Comparison of ENCODE assay signal across 15 cellular contexts in genomic region chr11:96144553-96144952, GRCh38.
"Had no signal": no experiment of that assay in that cellular context is flagged by ENCODE, and none has a peak within 500 bp of the region (broad histone marks: within the 10 kb centered on the region; RNA-seq: fewer than 3 reads in every experiment).

No MANE protein-coding gene starts in this region.

- H3K4me3 ChIP-seq: cardiac muscle cell, gastrocnemius medialis, left lung, sigmoid colon, tibial artery had no signal

- DNase-seq: activated CD4-positive, alpha-beta T cell treated with anti-CD3 and anti-CD28 coated beads for 48 hours; activated CD8-positive, alpha-beta T cell treated with anti-CD3 and anti-CD28 coated beads for 36 hours; activated effector memory CD4-positive, alpha-beta T cell treated with Interleukin-2 at 50 U/mL for 16 hours; activated naive CD4-positive, alpha-beta T cell treated with anti-CD3 and anti-CD28 coated beads, Interleukin-2, amount 50 U/mL, for 16 hours; activated T-cell treated with anti-CD3 and anti-CD28 coated beads, Interleukin-2, amount 50 U/mL, for 4 hours; erythroblast; gastrocnemius medialis; left lung; sigmoid colon; stimulated activated CD4-positive, alpha-beta T cell treated with anti-CD3 and anti-CD28 coated beads, Interleukin-2, amount 100 ng/mL, for 48 hours; T-helper 1 cell; tibial artery had no signal

- H3K27me3 Mint-ChIP-seq: activated CD8-positive, alpha-beta T cell treated with anti-CD3 and anti-CD28 coated beads for 36 hours; natural killer cell treated with Interleukin-12 subunit alpha and Interleukin-12 subunit beta and Interleukin-15 and Interleukin-18, amount 100 ng/mL, for 72 hours; stimulated activated memory B cell treated with anti-CD40 and anti-IgM and Interleukin-4, amounts not matched to agents 10 μg/mL and 1 μg/mL and 100 μg/mL, for 72 hours had no signal

- H3K9me3 Mint-ChIP-seq: activated CD8-positive, alpha-beta T cell treated with anti-CD3 and anti-CD28 coated beads for 36 hours; activated T-cell treated with anti-CD3 and anti-CD28 coated beads, Interleukin-2, amount 50 U/mL, for 4 hours; natural killer cell treated with Interleukin-12 subunit alpha and Interleukin-12 subunit beta and Interleukin-15 and Interleukin-18, amount 100 ng/mL, for 72 hours; stimulated activated memory B cell treated with anti-CD40 and anti-IgM and Interleukin-4, amounts not matched to agents 10 μg/mL and 1 μg/mL and 100 μg/mL, for 72 hours had no signal

- ATAC-seq: activated CD8-positive, alpha-beta T cell treated with anti-CD3 and anti-CD28 coated beads for 36 hours; activated T-cell treated with anti-CD3 and anti-CD28 coated beads, Interleukin-2, amount 50 U/mL, for 4 hours; gastrocnemius medialis; left lung; natural killer cell treated with Interleukin-12 subunit alpha and Interleukin-12 subunit beta and Interleukin-15 and Interleukin-18, amount 100 ng/mL, for 72 hours; stimulated activated memory B cell treated with anti-CD40 and anti-IgM and Interleukin-4, amounts not matched to agents 10 μg/mL and 1 μg/mL and 100 μg/mL, for 72 hours had no signal

- H3K36me3 ChIP-seq: cardiac muscle cell, gastrocnemius medialis, left lung, sigmoid colon, tibial artery had no signal

- H3K36me3 Mint-ChIP-seq: natural killer cell treated with Interleukin-12 subunit alpha and Interleukin-12 subunit beta and Interleukin-15 and Interleukin-18, amount 100 ng/mL, for 72 hours had no signal

- H3K9me3 ChIP-seq: gastrocnemius medialis, left lung, sigmoid colon, tibial artery had no signal

- H3K27me3 ChIP-seq: cardiac muscle cell, gastrocnemius medialis, left lung, sigmoid colon, tibial artery had no signal

- H3K27ac ChIP-seq: cardiac muscle cell, gastrocnemius medialis, tibial artery had no signal

- H3K4me1 ChIP-seq: gastrocnemius medialis had no signal

- H3K27ac Mint-ChIP-seq: activated CD8-positive, alpha-beta T cell treated with anti-CD3 and anti-CD28 coated beads for 36 hours; stimulated activated memory B cell treated with anti-CD40 and anti-IgM and Interleukin-4, amounts not matched to agents 10 μg/mL and 1 μg/mL and 100 μg/mL, for 72 hours had no signal

- H3K4me3 Mint-ChIP-seq: activated CD8-positive, alpha-beta T cell treated with anti-CD3 and anti-CD28 coated beads for 36 hours; activated T-cell treated with anti-CD3 and anti-CD28 coated beads, Interleukin-2, amount 50 U/mL, for 4 hours; natural killer cell treated with Interleukin-12 subunit alpha and Interleukin-12 subunit beta and Interleukin-15 and Interleukin-18, amount 100 ng/mL, for 72 hours; stimulated activated memory B cell treated with anti-CD40 and anti-IgM and Interleukin-4, amounts not matched to agents 10 μg/mL and 1 μg/mL and 100 μg/mL, for 72 hours had no signal
